Comparison of ENCODE assay signal across 1 cellular context in genomic region chr2:122523143-122523542, GRCh38.
TF ChIP-seq lines count a peak whose summit lies in the region.

No MANE protein-coding gene starts in this region.

TF ChIP-seq in GM23338, 12 proteins besides CTCF, POLR2A, EP300 and RAD21 (continued from another document):
- TF ChIP-seq REST (IDR thresholded peaks at IDR 0.05; ENCODE audit: unreplicated experiment) (no peak), ZNF114 (CRISPR knock-in tag; IDR thresholded peaks at IDR 0.05) (no peak), ZNF331 (CRISPR knock-in tag; IDR thresholded peaks at IDR 0.05; ENCODE audit: low read depth) (no peak), EZH2 (IDR thresholded peaks at IDR 0.05; ENCODE audit: low read depth, unreplicated experiment) (no peak), CREB1 (CRISPR knock-in tag; IDR thresholded peaks at IDR 0.05; ENCODE audit: low read depth) (no peak), NANOG (IDR thresholded peaks at IDR 0.05; ENCODE audit: borderline replicate concordance) (no peak)
- TF ChIP-seq, protein P1, sequence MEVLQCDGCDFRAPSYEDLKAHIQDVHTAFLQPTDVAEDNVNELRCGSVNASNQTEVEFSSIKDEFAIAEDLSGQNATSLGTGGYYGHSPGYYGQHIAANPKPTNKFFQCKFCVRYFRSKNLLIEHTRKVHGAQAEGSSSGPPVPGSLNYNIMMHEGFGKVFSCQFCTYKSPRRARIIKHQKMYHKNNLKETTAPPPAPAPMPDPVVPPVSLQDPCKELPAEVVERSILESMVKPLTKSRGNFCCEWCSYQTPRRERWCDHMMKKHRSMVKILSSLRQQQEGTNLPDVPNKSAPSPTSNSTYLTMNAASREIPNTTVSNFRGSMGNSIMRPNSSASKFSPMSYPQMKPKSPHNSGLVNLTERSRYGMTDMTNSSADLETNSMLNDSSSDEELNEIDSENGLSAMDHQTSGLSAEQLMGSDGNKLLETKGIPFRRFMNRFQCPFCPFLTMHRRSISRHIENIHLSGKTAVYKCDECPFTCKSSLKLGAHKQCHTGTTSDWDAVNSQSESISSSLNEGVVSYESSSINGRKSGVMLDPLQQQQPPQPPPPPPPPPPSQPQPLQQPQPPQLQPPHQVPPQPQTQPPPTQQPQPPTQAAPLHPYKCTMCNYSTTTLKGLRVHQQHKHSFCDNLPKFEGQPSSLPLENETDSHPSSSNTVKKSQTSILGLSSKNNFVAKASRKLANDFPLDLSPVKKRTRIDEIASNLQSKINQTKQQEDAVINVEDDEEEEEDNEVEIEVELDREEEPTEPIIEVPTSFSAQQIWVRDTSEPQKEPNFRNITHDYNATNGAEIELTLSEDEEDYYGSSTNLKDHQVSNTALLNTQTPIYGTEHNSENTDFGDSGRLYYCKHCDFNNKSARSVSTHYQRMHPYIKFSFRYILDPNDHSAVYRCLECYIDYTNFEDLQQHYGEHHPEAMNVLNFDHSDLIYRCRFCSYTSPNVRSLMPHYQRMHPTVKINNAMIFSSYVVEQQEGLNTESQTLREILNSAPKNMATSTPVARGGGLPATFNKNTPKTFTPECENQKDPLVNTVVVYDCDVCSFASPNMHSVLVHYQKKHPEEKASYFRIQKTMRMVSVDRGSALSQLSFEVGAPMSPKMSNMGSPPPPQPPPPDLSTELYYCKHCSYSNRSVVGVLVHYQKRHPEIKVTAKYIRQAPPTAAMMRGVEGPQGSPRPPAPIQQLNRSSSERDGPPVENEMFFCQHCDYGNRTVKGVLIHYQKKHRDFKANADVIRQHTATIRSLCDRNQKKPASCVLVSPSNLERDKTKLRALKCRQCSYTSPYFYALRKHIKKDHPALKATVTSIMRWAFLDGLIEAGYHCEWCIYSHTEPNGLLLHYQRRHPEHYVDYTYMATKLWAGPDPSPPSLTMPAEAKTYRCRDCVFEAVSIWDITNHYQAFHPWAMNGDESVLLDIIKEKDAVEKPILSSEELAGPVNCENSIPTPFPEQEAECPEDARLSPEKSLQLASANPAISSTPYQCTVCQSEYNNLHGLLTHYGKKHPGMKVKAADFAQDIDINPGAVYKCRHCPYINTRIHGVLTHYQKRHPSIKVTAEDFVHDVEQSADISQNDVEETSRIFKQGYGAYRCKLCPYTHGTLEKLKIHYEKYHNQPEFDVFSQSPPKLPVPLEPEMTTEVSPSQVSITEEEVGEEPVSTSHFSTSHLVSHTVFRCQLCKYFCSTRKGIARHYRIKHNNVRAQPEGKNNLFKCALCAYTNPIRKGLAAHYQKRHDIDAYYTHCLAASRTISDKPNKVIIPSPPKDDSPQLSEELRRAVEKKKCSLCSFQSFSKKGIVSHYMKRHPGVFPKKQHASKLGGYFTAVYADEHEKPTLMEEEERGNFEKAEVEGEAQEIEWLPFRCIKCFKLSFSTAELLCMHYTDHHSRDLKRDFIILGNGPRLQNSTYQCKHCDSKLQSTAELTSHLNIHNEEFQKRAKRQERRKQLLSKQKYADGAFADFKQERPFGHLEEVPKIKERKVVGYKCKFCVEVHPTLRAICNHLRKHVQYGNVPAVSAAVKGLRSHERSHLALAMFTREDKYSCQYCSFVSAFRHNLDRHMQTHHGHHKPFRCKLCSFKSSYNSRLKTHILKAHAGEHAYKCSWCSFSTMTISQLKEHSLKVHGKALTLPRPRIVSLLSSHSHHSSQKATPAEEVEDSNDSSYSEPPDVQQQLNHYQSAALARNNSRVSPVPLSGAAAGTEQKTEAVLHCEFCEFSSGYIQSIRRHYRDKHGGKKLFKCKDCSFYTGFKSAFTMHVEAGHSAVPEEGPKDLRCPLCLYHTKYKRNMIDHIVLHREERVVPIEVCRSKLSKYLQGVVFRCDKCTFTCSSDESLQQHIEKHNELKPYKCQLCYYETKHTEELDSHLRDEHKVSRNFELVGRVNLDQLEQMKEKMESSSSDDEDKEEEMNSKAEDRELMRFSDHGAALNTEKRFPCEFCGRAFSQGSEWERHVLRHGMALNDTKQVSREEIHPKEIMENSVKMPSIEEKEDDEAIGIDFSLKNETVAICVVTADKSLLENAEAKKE (CRISPR knock-in tag; IDR thresholded peaks at IDR 0.05) = no peak
TF ChIP-seq in GM23338: peak in this region for 0.
